In the genomic region with DNA sequence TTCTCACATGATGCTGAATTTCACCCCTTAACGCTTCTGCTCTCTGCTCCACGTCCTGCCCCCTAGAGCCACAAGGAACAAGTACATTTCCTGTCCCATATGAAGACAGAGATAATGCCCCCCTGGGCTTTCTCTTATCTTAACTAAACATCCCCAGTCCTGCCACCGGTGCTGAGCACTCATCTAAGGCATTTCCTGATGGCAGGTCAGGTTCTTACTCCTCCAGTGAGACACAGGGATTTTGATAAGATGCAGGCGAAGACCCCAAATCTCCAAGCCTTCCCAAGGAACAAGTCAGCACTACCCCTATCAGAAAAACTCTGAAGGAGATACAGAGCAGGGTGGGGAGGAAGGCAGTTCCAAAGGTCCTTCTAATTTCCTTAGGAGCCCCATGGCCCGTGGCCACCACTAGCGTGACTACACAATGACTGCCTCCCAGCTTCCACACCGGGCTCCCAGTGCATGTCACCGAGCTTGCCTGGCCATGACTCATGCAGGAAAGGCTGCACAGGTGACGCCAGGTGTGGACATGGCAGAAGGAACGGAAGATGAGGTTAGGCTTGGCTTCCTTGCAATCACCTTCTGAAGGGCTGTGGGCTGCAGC, we compare ENCODE assay signal across 9 cellular contexts.
A peak's percentile ranks its signal among the peaks of the same experiment; 100 is the strongest.
DNase-seq lines count a peak whose midpoint lies in the region; ATAC-seq and TF ChIP-seq lines count a peak whose summit lies in the region.
"Had no signal": no experiment of that assay in that cellular context is flagged by ENCODE, and none has a peak within 500 bp of the region (broad histone marks: within the 10 kb centered on the region; RNA-seq: fewer than 3 reads in every experiment).

No MANE protein-coding gene starts in this region.

- DNase-seq in OCI-M2 (lab: John Stamatoyannopoulos, UW; ENCODE audit: unreplicated experiment) (peak; percentile 69), epithelial cell of proximal tubule (ENCODE audit: low read depth) (no peak), pulmonary artery endothelial cell (ENCODE audit: low read depth, low spot score) (peak; percentile 73), hippocampal formation (lab: John Stamatoyannopoulos, UW) (no peak), MG63 (no peak)
- no peak for DNase-seq in NK-92 treated with Interleukin-12 subunit alpha and Interleukin-12 subunit beta, amount 100 ng/mL, for 24 hours (lab: John Stamatoyannopoulos, UW)
- DNase-seq: activated naive CD4-positive, alpha-beta T cell treated with Interleukin-2 at 50 U/mL for 16 hours had no signal

- H3K9me3 ChIP-seq in MG63 = no peaks in the 10 kb centered on the region

- H3K4me3 ChIP-seq in epithelial cell of proximal tubule (ENCODE audit: low read depth, low read length) (no peak overlapping the region), MG63 (no peak overlapping the region)

- H3K27me3 ChIP-seq in MG63 = no peaks in the 10 kb centered on the region

- ATAC-seq in GM19351 (IDR thresholded peaks at IDR 0.05; ENCODE audit: unreplicated experiment) (peak; percentile 57), GM19035 (IDR thresholded peaks at IDR 0.05; ENCODE audit: unreplicated experiment) (no peak)

- peak; percentile 21 for TF ChIP-seq CTCF in epithelial cell of proximal tubule (conservative IDR thresholded peaks at IDR 0.05; ENCODE audit: low read depth, low read length)

- H3K36me3 ChIP-seq in MG63 = no peaks in the 10 kb centered on the region

Comparison
In these comparisons a context has a peak if more than half of its experiments do, and no peak if none do; other contexts are left out.
1. DNase-seq: peak in OCI-M2 (single experiment) and pulmonary artery endothelial cell (single experiment); none in epithelial cell of proximal tubule (single experiment), hippocampal formation (0 of 2), NK-92 treated with Interleukin-12 subunit alpha and Interleukin-12 subunit beta, amount 100 ng/mL, for 24 hours (single experiment) and MG63 (single experiment).